ENCODE assay signal across 8 cellular contexts in genomic region chr5:135190345-135191083, GRCh38.
DNase-seq lines count a peak whose midpoint lies in the region; ATAC-seq and TF ChIP-seq lines count a peak whose summit lies in the region.

No MANE protein-coding gene starts in this region.

- CTCF ChIA-PET in CD8-positive, alpha-beta memory T cell (lab: Charles Lee) = interaction anchor here (0.9 to 1.4 kb wide), 4 partner anchors 9 to 22 kb away, joined by 3 to 6 read pairs (median 4); no protein-coding TSS in a partner anchor

- no peak overlapping the region; the same call in 1 of the 2 replicates for H3K9ac ChIP-seq in KMS-11

- no peaks in the 10 kb centered on the region for H3K9me3 Mint-ChIP-seq in CD8-positive, alpha-beta memory T cell

- no peak overlapping the region for H3K4me3 ChIP-seq in CD8-positive, alpha-beta memory T cell (ENCODE audit: low read length)
- no peak overlapping the region for H3K4me3 ChIP-seq in KMS-11 (IDR thresholded peaks at IDR 0.05; ENCODE audit: insufficient read depth, low read depth, low read length)
- H3K4me3 ChIP-seq in effector memory CD4-positive, alpha-beta T cell (ENCODE audit: insufficient read depth, low read depth, low read length, poor library complexity, severe bottlenecking) = peak overlapping the region; percentile 37
- peak overlapping the region; percentile 74 for H3K4me3 ChIP-seq in osteoblast (ENCODE audit: insufficient read depth, low read length)

- H3K4me3 Mint-ChIP-seq in CD8-positive, alpha-beta memory T cell = peak overlapping the region in 4 of 7 donors; percentile 20 to 84 (median 62)

- no peak for DNase-seq in CD8-positive, alpha-beta memory T cell
- DNase-seq in effector memory CD4-positive, alpha-beta T cell = no peak
- DNase-seq in osteoblast (ENCODE audit: insufficient read length, low spot score, missing footprints) (peak; percentile 62), HT-29 (ENCODE audit: low spot score) (no peak), CD1c-positive myeloid dendritic cell (ENCODE audit: extremely low spot score) (no peak), DMS 273 treated with DMSO at 0.1 percent for 48 hours (lab: John Stamatoyannopoulos, UW) (no peak)

- H3K27ac Mint-ChIP-seq in CD8-positive, alpha-beta memory T cell = peak overlapping the region in 1 of 8 donors; percentile 66

- H3K4me2 ChIP-seq in KMS-11 (peak overlapping the region; percentile 65), osteoblast (ENCODE audit: insufficient read depth, low read length) (peak overlapping the region; percentile 79)

- peak overlapping the region; percentile 41 for H3K27ac ChIP-seq in CD8-positive, alpha-beta memory T cell (ENCODE audit: low read depth, low read length)
- H3K27ac ChIP-seq in KMS-11 (no peak overlapping the region), osteoblast (ENCODE audit: low read depth, low read length) (no peak overlapping the region)
- no peak overlapping the region for H3K27ac ChIP-seq in effector memory CD4-positive, alpha-beta T cell (ENCODE audit: insufficient read depth, low read length, poor library complexity, severe bottlenecking)

- no peaks in the 10 kb centered on the region for H3K4me1 ChIP-seq in CD8-positive, alpha-beta memory T cell (ENCODE audit: insufficient read depth, low read length)
- peaks cover 8% of the 10 kb centered on the region for H3K4me1 ChIP-seq in KMS-11 (ENCODE audit: low read depth, poor library complexity, severe bottlenecking)
- peaks cover 4% of the 10 kb centered on the region for H3K4me1 ChIP-seq in effector memory CD4-positive, alpha-beta T cell (ENCODE audit: control insufficient read depth, insufficient read depth, low read length, poor library complexity, severe bottlenecking)
- H3K4me1 ChIP-seq in osteoblast (ENCODE audit: insufficient read depth, low read length) = peaks cover 33% of the 10 kb centered on the region

- H3K4me1 Mint-ChIP-seq in CD8-positive, alpha-beta memory T cell = peaks cover 0 to 7% (median 0%) of the 10 kb centered on the region in 3 donors

- no peaks in the 10 kb centered on the region for H3K36me3 Mint-ChIP-seq in CD8-positive, alpha-beta memory T cell

- POLR2A ChIA-PET in CD8-positive, alpha-beta memory T cell (lab: Charles Lee) = no interaction called here

- H2AFZ ChIP-seq in KMS-11 (ENCODE audit: low read depth) (peak overlapping the region; percentile 57), osteoblast (ENCODE audit: low read length) (peak overlapping the region; percentile 88)

- no peaks in the 10 kb centered on the region for H3K9me3 ChIP-seq in CD8-positive, alpha-beta memory T cell (ENCODE audit: low read length)
- H3K9me3 ChIP-seq in effector memory CD4-positive, alpha-beta T cell (ENCODE audit: control insufficient read depth, low read length) = no peaks in the 10 kb centered on the region
- H3K9me3 ChIP-seq in osteoblast (ENCODE audit: low read depth, low read length) = no peaks in the 10 kb centered on the region

- no peaks in the 10 kb centered on the region for H3K79me2 ChIP-seq in KMS-11 (ENCODE audit: insufficient read depth, low read depth)
- H3K79me2 ChIP-seq in osteoblast (ENCODE audit: insufficient read depth, low read length) = no peaks in the 10 kb centered on the region

- H4K20me1 ChIP-seq in KMS-11 (ENCODE audit: insufficient read depth) (no peaks in the 10 kb centered on the region), osteoblast (ENCODE audit: insufficient read depth, low read length) (no peaks in the 10 kb centered on the region)

- H3K27me3 ChIP-seq in CD8-positive, alpha-beta memory T cell (ENCODE audit: insufficient read depth, low read length, poor library complexity, severe bottlenecking) = no peaks in the 10 kb centered on the region
- no peaks in the 10 kb centered on the region for H3K27me3 ChIP-seq in KMS-11 (ENCODE audit: insufficient read depth, low read depth)
- H3K27me3 ChIP-seq in effector memory CD4-positive, alpha-beta T cell (replicated peaks; ENCODE audit: control insufficient read depth, insufficient read depth, low read length, poor library complexity, severe bottlenecking) = no peaks in the 10 kb centered on the region
- H3K27me3 ChIP-seq in osteoblast (ENCODE audit: insufficient read depth, low read length) = no peaks in the 10 kb centered on the region

- H3K36me3 ChIP-seq in CD8-positive, alpha-beta memory T cell (ENCODE audit: insufficient read depth, low read length) = no peaks in the 10 kb centered on the region
- H3K36me3 ChIP-seq in KMS-11 (ENCODE audit: insufficient read depth) (no peaks in the 10 kb centered on the region), osteoblast (ENCODE audit: insufficient read depth, low read length) (no peaks in the 10 kb centered on the region)
- H3K36me3 ChIP-seq in effector memory CD4-positive, alpha-beta T cell (ENCODE audit: control insufficient read depth, insufficient read depth, low read length) = no peaks in the 10 kb centered on the region

- H3K27me3 Mint-ChIP-seq in CD8-positive, alpha-beta memory T cell = peaks cover 15 to 51% of the 10 kb centered on the region in 2 donors

- ATAC-seq in HG03280 (IDR thresholded peaks at IDR 0.05; ENCODE audit: unreplicated experiment) = no peak

- TF ChIP-seq CTCF in KMS-11 (conservative IDR thresholded peaks at IDR 0.05; ENCODE audit: low read depth, low read length) (no peak), osteoblast (IDR thresholded peaks at IDR 0.05; ENCODE audit: extremely low read depth, low read depth, low read length) (no peak)

Comparison
In these comparisons a context has a peak if more than half of its experiments do, and no peak if none do; other contexts are left out.
1. H3K4me3 ChIP-seq: peak in effector memory CD4-positive, alpha-beta T cell (single experiment) and osteoblast (single experiment); none in CD8-positive, alpha-beta memory T cell (single experiment) and KMS-11 (single experiment).